In the genomic region with DNA sequence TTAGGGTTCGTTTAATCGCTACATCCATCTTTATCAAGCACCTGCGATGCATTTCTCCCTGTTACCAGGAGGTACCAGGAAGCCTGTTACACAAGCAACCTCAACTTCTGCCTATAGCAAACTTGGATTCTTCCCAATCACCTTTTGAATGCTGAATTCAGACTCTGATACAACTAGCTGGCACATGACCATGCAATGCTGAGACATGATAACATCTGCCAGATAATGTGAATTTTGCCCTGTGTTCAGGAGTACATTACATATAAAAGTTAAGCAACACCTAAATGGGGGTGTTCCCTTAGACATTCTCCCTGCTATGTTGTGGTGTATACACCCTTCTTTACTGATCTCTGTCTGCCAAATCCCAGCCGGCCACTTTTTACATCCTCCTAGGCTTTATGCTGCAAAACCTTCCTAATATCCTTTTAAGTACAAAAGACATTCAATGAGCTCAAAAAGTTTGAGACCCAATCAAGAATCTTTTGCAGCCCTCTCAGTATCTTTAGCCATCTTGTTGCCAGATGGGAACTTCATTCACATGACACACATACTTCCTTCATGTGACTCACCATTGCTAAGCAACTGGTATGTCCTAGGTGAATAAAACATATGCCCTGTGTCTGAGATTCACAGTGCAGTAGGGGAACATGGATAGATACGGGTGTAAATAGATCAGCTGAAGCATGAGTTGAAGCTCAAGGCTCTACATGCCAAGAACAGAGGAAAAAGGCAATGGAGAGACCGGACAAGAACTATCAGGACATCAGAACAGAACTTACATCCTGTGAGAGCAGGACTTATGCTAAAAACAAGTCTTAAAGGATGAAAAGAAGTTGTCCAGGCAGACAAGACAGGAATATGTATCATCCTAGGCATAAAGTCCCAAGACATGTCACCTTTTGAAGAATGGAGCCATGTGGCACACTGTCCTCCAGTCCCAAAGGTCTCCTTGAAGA, we compare ENCODE assay signal across 7 cellular contexts.
DNase-seq lines count a peak whose midpoint lies in the region; ATAC-seq and TF ChIP-seq lines count a peak whose summit lies in the region.

No MANE protein-coding gene starts in this region.

- H4K8ac ChIP-seq in IMR-90 (ENCODE audit: low read depth in 2 of 2, low read length in 2 of 2): peak overlapping the region in 1 of 2 experiments; percentile 79; a peak in 2 of 4 replicates

- H3K9ac ChIP-seq in IMR-90 (ENCODE audit: low read depth, low read length): peak overlapping the region; percentile 20; the same call in 1 of the 2 replicates

- no peak for TF ChIP-seq CTCF in IMR-90 (conservative IDR thresholded peaks at IDR 0.05; ENCODE audit: low read depth, low read length)
- no peak for TF ChIP-seq CTCF in astrocyte of the spinal cord (IDR thresholded peaks at IDR 0.05; ENCODE audit: low read depth, low read length)
- TF ChIP-seq CTCF in testis (IDR thresholded peaks at IDR 0.05): no peak

- H3K4me3 ChIP-seq in IMR-90 (ENCODE audit: insufficient read depth, low read depth, low read length) (no peak overlapping the region), astrocyte of the spinal cord (ENCODE audit: low read depth, low read length) (no peak overlapping the region), testis (no peak overlapping the region)

- dilution Hi-C loops in IMR-90 (cut with HindIII; ENCODE audit: low sequenced_read_pairs, unreplicated experiment): no loop called here

- peak overlapping the region; percentile 63 for H2BK20ac ChIP-seq in IMR-90 (ENCODE audit: low read depth, low read length)

- peaks cover 27 to 53% of the 10 kb centered on the region in 2 experiments for H3K79me1 ChIP-seq in IMR-90 (ENCODE audit: low read depth in 1 of 2, low read length in 2 of 2)

- H4K5ac ChIP-seq in IMR-90 (ENCODE audit: low read depth, low read length): peak overlapping the region; percentile 5; the same call in 1 of the 2 replicates

- H2BK120ac ChIP-seq in IMR-90 (ENCODE audit: low read depth, low read length): peak overlapping the region; percentile 64; the same call in 1 of the 2 replicates

- H4K20me1 ChIP-seq in IMR-90 (ENCODE audit: insufficient read depth, low read length): no peaks in the 10 kb centered on the region

- peak overlapping the region; percentile 31 for H3K23ac ChIP-seq in IMR-90 (ENCODE audit: low read depth, low read length)

- ATAC-seq in IMR-90 (ENCODE audit: low read depth): peak; percentile 64
- no peak for ATAC-seq in GM19035 (IDR thresholded peaks at IDR 0.05; ENCODE audit: unreplicated experiment)

- peaks cover 12% of the 10 kb centered on the region for H3K4me1 ChIP-seq in IMR-90 (ENCODE audit: control insufficient read depth, insufficient read depth, low read length)
- H3K4me1 ChIP-seq in testis: peaks cover 25% of the 10 kb centered on the region

- 0 out of 2 replicates have a peak overlapping the region, but pooled peaks have one; percentile 16 for H3K56ac ChIP-seq in IMR-90 (ENCODE audit: extremely low read depth, insufficient read depth, low read length)

- H3K27me3 ChIP-seq in IMR-90 (ENCODE audit: control insufficient read depth, insufficient read depth, low read length) (no peaks in the 10 kb centered on the region), testis (no peaks in the 10 kb centered on the region)

- POLR2A ChIA-PET in IMR-90 (lab: Charles Lee; ENCODE audit: unreplicated experiment): interaction anchor here (0.5 to 0.9 kb wide), 2 partner anchors 55 to 90 kb away, joined by 3 to 8 read pairs; no protein-coding TSS in a partner anchor

- in situ Hi-C loops in IMR-90 (cut with MboI; ENCODE audit: low sequenced_read_pairs) (loop anchor here (5.0 kb wide), 1 partner anchor 99 kb away; no protein-coding TSS in a partner anchor), astrocyte of the spinal cord (cut with HindIII; ENCODE audit: low sequenced_read_pairs) (no loop called here)

- H4K91ac ChIP-seq in IMR-90 (ENCODE audit: insufficient read depth, low read depth, low read length): peak overlapping the region; percentile 57

- no peak for TF ChIP-seq RAD21 in IMR-90 (IDR thresholded peaks at IDR 0.05; ENCODE audit: low read length)

- H3K4ac ChIP-seq in IMR-90 (ENCODE audit: low read depth, low read length): peak overlapping the region; percentile 44

- peak overlapping the region; percentile 77 for H2AK5ac ChIP-seq in IMR-90 (ENCODE audit: low read depth, low read length)

- H3K9me1 ChIP-seq in IMR-90 (ENCODE audit: insufficient read depth, low read length): peaks cover 22% of the 10 kb centered on the region

- H2BK15ac ChIP-seq in IMR-90 (ENCODE audit: low read depth, low read length): peak overlapping the region; percentile 62; the same call in 2 of the 3 replicates

- TF ChIP-seq POLR2A in IMR-90 (IDR thresholded peaks at IDR 0.05; ENCODE audit: low read depth, low read length) (no peak), testis (IDR thresholded peaks at IDR 0.05) (no peak)

- H2BK5ac ChIP-seq in IMR-90 (ENCODE audit: low read depth, low read length, poor library complexity, severe bottlenecking): peak overlapping the region; percentile 87

- CTCF ChIA-PET in IMR-90 (lab: Yijun Ruan, JAX): interaction anchor here (0.6 to 2.5 kb wide), 7 partner anchors 9 to 107 kb away, joined by 3 to 11 read pairs (median 5); partner anchors contain the start of gene LPIN3

- peak overlapping the region; percentile 22; the same call in 1 of the 2 replicates for H3K27ac ChIP-seq in IMR-90 (ENCODE audit: insufficient read depth, low read length)
- peak overlapping the region; percentile 15 to 68 for H3K27ac ChIP-seq in testis

- intact Hi-C loops in IMR-90 (cut with micrococcal nuclease): loop anchor here (1.0 to 10.0 kb wide), 7 partner anchors 56 to 266 kb away; partner anchors contain the start of genes LPIN3 and PLCG1
- intact Hi-C loops in testis (cut with DNase I; ENCODE audit: low total_unique reads): loop anchor here (10.0 kb wide), 1 partner anchor 58 kb away; no protein-coding TSS in a partner anchor

- no peaks in the 10 kb centered on the region for H3K36me3 ChIP-seq in IMR-90 (ENCODE audit: control insufficient read depth, insufficient read depth, low read length)
- H3K36me3 ChIP-seq in testis (ENCODE audit: low read depth, missing control alignments): no peaks in the 10 kb centered on the region

- peak overlapping the region; percentile 6 for H2AFZ ChIP-seq in IMR-90 (replicated peaks; ENCODE audit: low read length, poor library complexity)

- BruUV-seq in IMR-90 (replicated peaks; lab: Mats Ljungman, UMichigan): no TSS peak

- H3K14ac ChIP-seq in IMR-90 (replicated peaks; ENCODE audit: low read depth, low read length): peak overlapping the region; percentile 41

- 93% methylated on average over 3 of the region's 6 CpGs; no CpG with 5 or more reads in 1 of the 2 experiments for WGBS in IMR-90 (ENCODE audit: extremely low coverage in 2 of 2, insufficient read length in 1 of 2), 2 experiments
- WGBS in testis, 2 donors: 82 to 86% methylated on average over 6 of the region's 6 CpGs

- H3K18ac ChIP-seq in IMR-90 (ENCODE audit: low read depth, low read length): peak overlapping the region; percentile 70; the same call in 1 of the 2 replicates

- peak overlapping the region; percentile 60; the same call in 1 of the 2 replicates for H3K4me2 ChIP-seq in IMR-90 (ENCODE audit: low read depth, low read length)

- no peaks in the 10 kb centered on the region for H3K9me3 ChIP-seq in IMR-90 (ENCODE audit: control insufficient read depth, insufficient read depth, low read length)
- no peaks in the 10 kb centered on the region for H3K9me3 ChIP-seq in testis

- DNase-seq in IMR-90: peak; percentile 96
- peak; percentile 86 for DNase-seq in astrocyte of the spinal cord (ENCODE audit: low read depth, low spot score)
- DNase-seq in kidney glomerular epithelial cell (lab: John Stamatoyannopoulos, UW): peak; percentile 17
- DNase-seq in testis: no peak
- DNase-seq in stimulated activated naive CD4-positive, alpha-beta T cell (lab: John Stamatoyannopoulos, UW): no peak
- DNase-seq in COLO668 (lab: John Stamatoyannopoulos, UW; ENCODE audit: unreplicated experiment): no peak

- peak overlapping the region; percentile 13 for H2AK9ac ChIP-seq in IMR-90 (replicated peaks; ENCODE audit: low read depth, low read length, poor library complexity)

TF ChIP-seq in IMR-90, 13 proteins besides CTCF, POLR2A, EP300 and RAD21:
- TF ChIP-seq CEBPB (IDR thresholded peaks at IDR 0.05; ENCODE audit: low read depth, low read length) (peak; percentile 44; the same call in 1 of the 2 replicates), FOS (IDR thresholded peaks at IDR 0.05; ENCODE audit: low read depth, low read length) (peak; percentile 79), MAZ (IDR thresholded peaks at IDR 0.05; ENCODE audit: borderline replicate concordance, low read depth, low read length) (no peak), MAFK (IDR thresholded peaks at IDR 0.05; ENCODE audit: low read depth, low read length) (no peak), RCOR1 (IDR thresholded peaks at IDR 0.05; ENCODE audit: insufficient replicate concordance, low read length) (no peak)
- TF ChIP-seq, protein P1, sequence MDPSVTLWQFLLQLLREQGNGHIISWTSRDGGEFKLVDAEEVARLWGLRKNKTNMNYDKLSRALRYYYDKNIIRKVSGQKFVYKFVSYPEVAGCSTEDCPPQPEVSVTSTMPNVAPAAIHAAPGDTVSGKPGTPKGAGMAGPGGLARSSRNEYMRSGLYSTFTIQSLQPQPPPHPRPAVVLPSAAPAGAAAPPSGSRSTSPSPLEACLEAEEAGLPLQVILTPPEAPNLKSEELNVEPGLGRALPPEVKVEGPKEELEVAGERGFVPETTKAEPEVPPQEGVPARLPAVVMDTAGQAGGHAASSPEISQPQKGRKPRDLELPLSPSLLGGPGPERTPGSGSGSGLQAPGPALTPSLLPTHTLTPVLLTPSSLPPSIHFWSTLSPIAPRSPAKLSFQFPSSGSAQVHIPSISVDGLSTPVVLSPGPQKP (IDR thresholded peaks at IDR 0.05; ENCODE audit: borderline replicate concordance, low read depth, low read length): no peak
- TF ChIP-seq, protein P2, sequence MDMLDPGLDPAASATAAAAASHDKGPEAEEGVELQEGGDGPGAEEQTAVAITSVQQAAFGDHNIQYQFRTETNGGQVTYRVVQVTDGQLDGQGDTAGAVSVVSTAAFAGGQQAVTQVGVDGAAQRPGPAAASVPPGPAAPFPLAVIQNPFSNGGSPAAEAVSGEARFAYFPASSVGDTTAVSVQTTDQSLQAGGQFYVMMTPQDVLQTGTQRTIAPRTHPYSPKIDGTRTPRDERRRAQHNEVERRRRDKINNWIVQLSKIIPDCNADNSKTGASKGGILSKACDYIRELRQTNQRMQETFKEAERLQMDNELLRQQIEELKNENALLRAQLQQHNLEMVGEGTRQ (IDR thresholded peaks at IDR 0.05; ENCODE audit: low read depth, low read length): peak; percentile 84

Comparison
In these comparisons a context has a peak if more than half of its experiments do, and no peak if none do; other contexts are left out.
1. DNase-seq: peak in IMR-90 (single experiment), astrocyte of the spinal cord (single experiment) and kidney glomerular epithelial cell (single experiment); none in testis (single experiment), stimulated activated naive CD4-positive, alpha-beta T cell (0 of 6) and COLO668 (single experiment).